In genomic region chr2:214401580-214401979, GRCh38 we compare ENCODE assay signal across 17 cellular contexts. TPM values are rescaled to one million over a fixed set of nuclear protein-coding genes. Genes with fewer than 3 reads are reported as not detected.
DNase-seq lines count a peak whose midpoint lies in the region; ATAC-seq and TF ChIP-seq lines count a peak whose summit lies in the region.
"Had no signal": no experiment of that assay in that cellular context is flagged by ENCODE, and none has a peak within 500 bp of the region (broad histone marks: within the 10 kb centered on the region; RNA-seq: fewer than 3 reads in every experiment).

No MANE protein-coding gene starts in this region.

- no peak overlapping the region for H3K9ac ChIP-seq in adipocyte (ENCODE audit: low read length)
- H3K9ac ChIP-seq: BLaER1 had no signal

- no TSS peak for BruUV-seq in MCF 10A (replicated peaks; lab: Mats Ljungman, UMichigan)

- ATAC-seq in foreskin keratinocyte: peak; percentile 66
- ATAC-seq in HG03565 (IDR thresholded peaks at IDR 0.05; ENCODE audit: unreplicated experiment): no peak
- no peak for ATAC-seq in left cardiac atrium
- ATAC-seq: K562 had no signal

- H3K4me3 ChIP-seq in breast epithelium: no peak overlapping the region
- no peak overlapping the region for H3K4me3 ChIP-seq in adipocyte (ENCODE audit: low read length)
- H3K4me3 ChIP-seq in thyroid gland (replicated peaks in 1 of 3): no peak overlapping the region
- H3K4me3 ChIP-seq: BLaER1, K562 had no signal

- no peaks in the 10 kb centered on the region for H3K27me3 Mint-ChIP-seq in MCF 10A (ENCODE audit: insufficient read depth, unreplicated experiment)
- H3K27me3 Mint-ChIP-seq: CD8-positive, alpha-beta memory T cell had no signal

- peaks cover 6% of the 10 kb centered on the region for H3K4me1 Mint-ChIP-seq in MCF 10A (ENCODE audit: insufficient read depth, unreplicated experiment)
- H3K4me1 Mint-ChIP-seq: CD8-positive, alpha-beta memory T cell; H9 had no signal

- no peak overlapping the region for H3K27ac Mint-ChIP-seq in MCF 10A (ENCODE audit: low read depth, unreplicated experiment)
- H3K27ac Mint-ChIP-seq: CD8-positive, alpha-beta memory T cell; H9 had no signal

- H3K9me3 ChIP-seq in breast epithelium: no peaks in the 10 kb centered on the region
- H3K9me3 ChIP-seq in adipocyte (ENCODE audit: control insufficient read depth, low read length): no peaks in the 10 kb centered on the region
- H3K9me3 ChIP-seq in thyroid gland: no peaks in the 10 kb centered on the region
- H3K9me3 ChIP-seq: BLaER1, Caco-2 had no signal

- no peak for TF ChIP-seq POLR2A in breast epithelium (IDR thresholded peaks at IDR 0.05)
- TF ChIP-seq POLR2A in thyroid gland (IDR thresholded peaks at IDR 0.05): no peak

- H3K27ac ChIP-seq in breast epithelium (no peak overlapping the region), foreskin keratinocyte (no peak overlapping the region), thyroid gland (no peak overlapping the region)
- H3K27ac ChIP-seq: 22Rv1, BLaER1 had no signal

- no peaks in the 10 kb centered on the region for H3K9me3 Mint-ChIP-seq in MCF 10A (ENCODE audit: unreplicated experiment)
- H3K9me3 Mint-ChIP-seq: H9 had no signal

- CTCF ChIA-PET in MCF 10A (lab: Yijun Ruan, JAX): no interaction called here

- WGBS in thyroid gland, 2 donors: 75 to 78% methylated on average over 2 of the region's 2 CpGs

- no peak overlapping the region for H3K4me3 Mint-ChIP-seq in MCF 10A (ENCODE audit: unreplicated experiment)
- H3K4me3 Mint-ChIP-seq: CD8-positive, alpha-beta memory T cell; H9 had no signal

- DNase-seq in MCF 10A (ENCODE audit: unreplicated experiment): peak; percentile 39
- DNase-seq in breast epithelium (ENCODE audit: low spot score in 2 of 2): no peak
- peak; percentile 50 for DNase-seq in adipocyte (ENCODE audit: low read depth)
- DNase-seq in foreskin keratinocyte: peak; percentile 47 to 67
- no peak for DNase-seq in thyroid gland
- no peak for DNase-seq in activated gamma-delta T cell (lab: John Stamatoyannopoulos, UW)
- no peak for DNase-seq in left cardiac atrium
- DNase-seq: AML-193; Caco-2; CD8-positive, alpha-beta memory T cell; DND-41; GOT3; H9 had no signal

- TF ChIP-seq CTCF in MCF 10A (IDR thresholded peaks at IDR 0.05; ENCODE audit: unreplicated experiment): no peak
- no peak for TF ChIP-seq CTCF in breast epithelium (IDR thresholded peaks at IDR 0.05)
- TF ChIP-seq CTCF in foreskin keratinocyte (conservative IDR thresholded peaks at IDR 0.05): no peak
- no peak for TF ChIP-seq CTCF in thyroid gland (IDR thresholded peaks at IDR 0.05)

- H3K36me3 Mint-ChIP-seq in MCF 10A (ENCODE audit: insufficient read depth, unreplicated experiment): peaks cover 6% of the 10 kb centered on the region
- H3K36me3 Mint-ChIP-seq: CD8-positive, alpha-beta memory T cell had no signal

- H3K27me3 ChIP-seq in breast epithelium: no peaks in the 10 kb centered on the region
- no peaks in the 10 kb centered on the region for H3K27me3 ChIP-seq in adipocyte (replicated peaks; ENCODE audit: control insufficient read depth, insufficient read depth, low read length)
- no peaks in the 10 kb centered on the region for H3K27me3 ChIP-seq in foreskin keratinocyte
- H3K27me3 ChIP-seq in thyroid gland: no peaks in the 10 kb centered on the region
- H3K27me3 ChIP-seq: BLaER1 had no signal

- no peaks in the 10 kb centered on the region for H3K36me3 ChIP-seq in breast epithelium
- H3K36me3 ChIP-seq in adipocyte (ENCODE audit: control insufficient read depth, insufficient read depth, low read length, severe bottlenecking): no peaks in the 10 kb centered on the region
- no peaks in the 10 kb centered on the region for H3K36me3 ChIP-seq in thyroid gland
- H3K36me3 ChIP-seq: BLaER1 had no signal

- POLR2A ChIA-PET in MCF 10A (lab: Yijun Ruan, JAX): interaction anchor here (0.7 kb wide), 1 partner anchor 1117 kb away, joined by 3 read pairs; no protein-coding TSS in a partner anchor

- intact Hi-C loops in MCF 10A (cut with micrococcal nuclease) (no loop called here), breast epithelium (cut with DNase I; ENCODE audit: low total_unique reads) (no loop called here), thyroid gland (cut with DNase I) (no loop called here), left cardiac atrium (cut with DNase I) (no loop called here)

- H3K4me1 ChIP-seq in breast epithelium: no peaks in the 10 kb centered on the region
- H3K4me1 ChIP-seq in adipocyte (ENCODE audit: control insufficient read depth, insufficient read depth, low read length): no peaks in the 10 kb centered on the region
- no peaks in the 10 kb centered on the region for H3K4me1 ChIP-seq in foreskin keratinocyte
- no peaks in the 10 kb centered on the region for H3K4me1 ChIP-seq in thyroid gland
- H3K4me1 ChIP-seq: BLaER1, Caco-2 had no signal

RNA-seq across cellular contexts. Expression of gene VWC2L, which starts 9.3 kb away (rescaled TPM):
- not detected in 2 replicates for total RNA-seq in MCF 10A (2022)
- total RNA-seq in breast epithelium: under 1 TPM in 1 of 3 donors, not detected in 2; 0.15 TPM
- not detected in 2 replicates for total RNA-seq in foreskin keratinocyte
- not detected in 2 replicates for polyA plus RNA-seq in foreskin keratinocyte
- not detected for total RNA-seq in thyroid gland
- not detected for total RNA-seq in left cardiac atrium
- total RNA-seq: Caco-2; CD8-positive, alpha-beta memory T cell; H9; K562 had no signal
- polyA plus RNA-seq: CD8-positive, alpha-beta memory T cell; K562 had no signal

Comparison
In these comparisons a context has a peak if more than half of its experiments do, and no peak if none do; other contexts are left out.
1. DNase-seq: peak in MCF 10A (single experiment), adipocyte (single experiment) and foreskin keratinocyte (2 of 2); none in breast epithelium (0 of 2), thyroid gland (0 of 2), activated gamma-delta T cell (single experiment) and left cardiac atrium (single experiment).